ENCODE assay signal across 2 cellular contexts in the genomic region with DNA sequence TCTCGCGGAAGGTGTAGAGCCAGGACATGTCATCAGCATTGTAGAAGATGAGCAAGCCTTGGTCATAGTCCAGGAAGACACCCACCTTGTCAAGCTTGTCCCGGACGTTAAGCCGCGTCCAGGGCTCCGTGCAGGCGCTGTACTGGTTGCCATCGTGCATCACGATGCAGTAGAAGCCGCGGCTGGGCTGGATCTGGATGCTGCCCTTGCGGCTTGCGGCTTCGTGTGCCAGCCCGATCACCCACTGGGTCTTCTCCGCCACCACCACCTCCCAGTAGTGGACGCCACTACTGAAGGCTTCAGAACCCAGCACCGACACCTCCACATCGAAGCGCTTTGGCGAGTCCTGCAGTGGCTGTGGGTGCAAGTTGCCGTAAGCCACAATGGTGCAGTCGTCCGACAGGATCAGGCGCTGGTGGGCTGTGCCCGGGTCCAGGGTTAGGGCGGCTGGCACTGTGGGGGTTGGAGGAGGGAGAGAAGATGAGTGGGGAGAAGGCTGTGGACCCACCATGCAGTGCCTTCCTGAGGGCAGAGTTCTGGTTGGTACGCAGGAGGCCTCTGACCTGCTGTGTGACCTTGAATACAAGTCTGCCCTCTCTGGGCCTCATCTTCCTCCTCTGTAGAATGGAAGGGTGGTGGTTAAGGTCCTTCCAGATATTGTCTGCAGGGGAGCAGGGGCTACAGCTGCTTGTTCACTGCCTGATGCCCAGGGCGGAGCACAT.
A peak's percentile ranks its signal among the peaks of the same experiment; 100 is the strongest.
TF ChIP-seq lines count a peak whose summit lies in the region.

No MANE protein-coding gene starts in this region.

TF ChIP-seq in HepG2, 621 proteins besides CTCF, POLR2A, EP300 and RAD21 (continues in another document):
- TF ChIP-seq, protein P1, sequence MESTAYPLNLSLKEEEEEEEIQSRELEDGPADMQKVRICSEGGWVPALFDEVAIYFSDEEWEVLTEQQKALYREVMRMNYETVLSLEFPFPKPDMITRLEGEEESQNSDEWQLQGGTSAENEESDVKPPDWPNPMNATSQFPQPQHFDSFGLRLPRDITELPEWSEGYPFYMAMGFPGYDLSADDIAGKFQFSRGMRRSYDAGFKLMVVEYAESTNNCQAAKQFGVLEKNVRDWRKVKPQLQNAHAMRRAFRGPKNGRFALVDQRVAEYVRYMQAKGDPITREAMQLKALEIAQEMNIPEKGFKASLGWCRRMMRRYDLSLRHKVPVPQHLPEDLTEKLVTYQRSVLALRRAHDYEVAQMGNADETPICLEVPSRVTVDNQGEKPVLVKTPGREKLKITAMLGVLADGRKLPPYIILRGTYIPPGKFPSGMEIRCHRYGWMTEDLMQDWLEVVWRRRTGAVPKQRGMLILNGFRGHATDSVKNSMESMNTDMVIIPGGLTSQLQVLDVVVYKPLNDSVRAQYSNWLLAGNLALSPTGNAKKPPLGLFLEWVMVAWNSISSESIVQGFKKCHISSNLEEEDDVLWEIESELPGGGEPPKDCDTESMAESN (CRISPR knock-in tag; conservative IDR thresholded peaks at IDR 0.05), result no peak
- TF ChIP-seq, protein P2, sequence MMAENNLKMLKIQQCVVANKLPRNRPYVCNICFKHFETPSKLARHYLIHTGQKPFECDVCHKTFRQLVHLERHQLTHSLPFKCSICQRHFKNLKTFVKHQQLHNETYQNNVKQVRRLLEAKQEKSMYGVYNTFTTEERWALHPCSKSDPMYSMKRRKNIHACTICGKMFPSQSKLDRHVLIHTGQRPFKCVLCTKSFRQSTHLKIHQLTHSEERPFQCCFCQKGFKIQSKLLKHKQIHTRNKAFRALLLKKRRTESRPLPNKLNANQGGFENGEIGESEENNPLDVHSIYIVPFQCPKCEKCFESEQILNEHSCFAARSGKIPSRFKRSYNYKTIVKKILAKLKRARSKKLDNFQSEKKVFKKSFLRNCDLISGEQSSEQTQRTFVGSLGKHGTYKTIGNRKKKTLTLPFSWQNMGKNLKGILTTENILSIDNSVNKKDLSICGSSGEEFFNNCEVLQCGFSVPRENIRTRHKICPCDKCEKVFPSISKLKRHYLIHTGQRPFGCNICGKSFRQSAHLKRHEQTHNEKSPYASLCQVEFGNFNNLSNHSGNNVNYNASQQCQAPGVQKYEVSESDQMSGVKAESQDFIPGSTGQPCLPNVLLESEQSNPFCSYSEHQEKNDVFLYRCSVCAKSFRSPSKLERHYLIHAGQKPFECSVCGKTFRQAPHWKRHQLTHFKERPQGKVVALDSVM (CRISPR knock-in tag; IDR thresholded peaks at IDR 0.05), result no peak
- 0 out of 2 replicates have a peak, but pooled peaks have one; percentile 12 for TF ChIP-seq ZMYM3 (CRISPR knock-in tag; IDR thresholded peaks at IDR 0.05)
- peak; percentile 92 for TF ChIP-seq ZNF768 (CRISPR knock-in tag; IDR thresholded peaks at IDR 0.05)
- TF ChIP-seq, protein P3, sequence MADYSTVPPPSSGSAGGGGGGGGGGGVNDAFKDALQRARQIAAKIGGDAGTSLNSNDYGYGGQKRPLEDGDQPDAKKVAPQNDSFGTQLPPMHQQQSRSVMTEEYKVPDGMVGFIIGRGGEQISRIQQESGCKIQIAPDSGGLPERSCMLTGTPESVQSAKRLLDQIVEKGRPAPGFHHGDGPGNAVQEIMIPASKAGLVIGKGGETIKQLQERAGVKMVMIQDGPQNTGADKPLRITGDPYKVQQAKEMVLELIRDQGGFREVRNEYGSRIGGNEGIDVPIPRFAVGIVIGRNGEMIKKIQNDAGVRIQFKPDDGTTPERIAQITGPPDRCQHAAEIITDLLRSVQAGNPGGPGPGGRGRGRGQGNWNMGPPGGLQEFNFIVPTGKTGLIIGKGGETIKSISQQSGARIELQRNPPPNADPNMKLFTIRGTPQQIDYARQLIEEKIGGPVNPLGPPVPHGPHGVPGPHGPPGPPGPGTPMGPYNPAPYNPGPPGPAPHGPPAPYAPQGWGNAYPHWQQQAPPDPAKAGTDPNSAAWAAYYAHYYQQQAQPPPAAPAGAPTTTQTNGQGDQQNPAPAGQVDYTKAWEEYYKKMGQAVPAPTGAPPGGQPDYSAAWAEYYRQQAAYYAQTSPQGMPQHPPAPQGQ (CRISPR knock-in tag; IDR thresholded peaks at IDR 0.05; ENCODE audit: borderline replicate concordance), result no peak
- no peak for TF ChIP-seq TGIF2 (CRISPR knock-in tag; IDR thresholded peaks at IDR 0.05)
- TF ChIP-seq, protein P4, sequence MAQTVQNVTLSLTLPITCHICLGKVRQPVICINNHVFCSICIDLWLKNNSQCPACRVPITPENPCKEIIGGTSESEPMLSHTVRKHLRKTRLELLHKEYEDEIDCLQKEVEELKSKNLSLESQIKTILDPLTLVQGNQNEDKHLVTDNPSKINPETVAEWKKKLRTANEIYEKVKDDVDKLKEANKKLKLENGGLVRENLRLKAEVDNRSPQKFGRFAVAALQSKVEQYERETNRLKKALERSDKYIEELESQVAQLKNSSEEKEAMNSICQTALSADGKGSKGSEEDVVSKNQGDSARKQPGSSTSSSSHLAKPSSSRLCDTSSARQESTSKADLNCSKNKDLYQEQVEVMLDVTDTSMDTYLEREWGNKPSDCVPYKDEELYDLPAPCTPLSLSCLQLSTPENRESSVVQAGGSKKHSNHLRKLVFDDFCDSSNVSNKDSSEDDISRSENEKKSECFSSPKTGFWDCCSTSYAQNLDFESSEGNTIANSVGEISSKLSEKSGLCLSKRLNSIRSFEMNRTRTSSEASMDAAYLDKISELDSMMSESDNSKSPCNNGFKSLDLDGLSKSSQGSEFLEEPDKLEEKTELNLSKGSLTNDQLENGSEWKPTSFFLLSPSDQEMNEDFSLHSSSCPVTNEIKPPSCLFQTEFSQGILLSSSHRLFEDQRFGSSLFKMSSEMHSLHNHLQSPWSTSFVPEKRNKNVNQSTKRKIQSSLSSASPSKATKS (CRISPR knock-in tag; IDR thresholded peaks at IDR 0.05), result no peak
- TF ChIP-seq, protein P5, sequence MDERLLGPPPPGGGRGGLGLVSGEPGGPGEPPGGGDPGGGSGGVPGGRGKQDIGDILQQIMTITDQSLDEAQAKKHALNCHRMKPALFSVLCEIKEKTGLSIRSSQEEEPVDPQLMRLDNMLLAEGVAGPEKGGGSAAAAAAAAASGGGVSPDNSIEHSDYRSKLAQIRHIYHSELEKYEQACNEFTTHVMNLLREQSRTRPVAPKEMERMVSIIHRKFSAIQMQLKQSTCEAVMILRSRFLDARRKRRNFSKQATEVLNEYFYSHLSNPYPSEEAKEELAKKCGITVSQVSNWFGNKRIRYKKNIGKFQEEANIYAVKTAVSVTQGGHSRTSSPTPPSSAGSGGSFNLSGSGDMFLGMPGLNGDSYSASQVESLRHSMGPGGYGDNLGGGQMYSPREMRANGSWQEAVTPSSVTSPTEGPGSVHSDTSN (CRISPR knock-in tag; IDR thresholded peaks at IDR 0.05), result no peak
- TF ChIP-seq NCOA5 (CRISPR knock-in tag; IDR thresholded peaks at IDR 0.05), result no peak
- TF ChIP-seq ZNF781 (CRISPR knock-in tag; IDR thresholded peaks at IDR 0.05; ENCODE audit: borderline replicate concordance, not compliant biosample characterization), result no peak
- TF ChIP-seq, protein P6, sequence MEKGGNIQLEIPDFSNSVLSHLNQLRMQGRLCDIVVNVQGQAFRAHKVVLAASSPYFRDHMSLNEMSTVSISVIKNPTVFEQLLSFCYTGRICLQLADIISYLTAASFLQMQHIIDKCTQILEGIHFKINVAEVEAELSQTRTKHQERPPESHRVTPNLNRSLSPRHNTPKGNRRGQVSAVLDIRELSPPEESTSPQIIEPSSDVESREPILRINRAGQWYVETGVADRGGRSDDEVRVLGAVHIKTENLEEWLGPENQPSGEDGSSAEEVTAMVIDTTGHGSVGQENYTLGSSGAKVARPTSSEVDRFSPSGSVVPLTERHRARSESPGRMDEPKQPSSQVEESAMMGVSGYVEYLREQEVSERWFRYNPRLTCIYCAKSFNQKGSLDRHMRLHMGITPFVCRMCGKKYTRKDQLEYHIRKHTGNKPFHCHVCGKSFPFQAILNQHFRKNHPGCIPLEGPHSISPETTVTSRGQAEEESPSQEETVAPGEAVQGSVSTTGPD (CRISPR knock-in tag; IDR thresholded peaks at IDR 0.05), result no peak
- no peak for TF ChIP-seq HOXA3 (CRISPR knock-in tag; IDR thresholded peaks at IDR 0.05)
- TF ChIP-seq ZMYM4 (CRISPR knock-in tag; IDR thresholded peaks at IDR 0.05), result no peak
- no peak for TF ChIP-seq ZBTB3 (CRISPR knock-in tag; IDR thresholded peaks at IDR 0.05; ENCODE audit: borderline replicate concordance, low read depth)

TF ChIP-seq in H1, 55 proteins besides CTCF, POLR2A, EP300 and RAD21:
- TF ChIP-seq GABPA (IDR thresholded peaks at IDR 0.05; ENCODE audit: borderline replicate concordance, insufficient read depth, low read length), result no peak
- TF ChIP-seq KDM1A (IDR thresholded peaks at IDR 0.05; ENCODE audit: borderline replicate concordance, low read length), result peak; percentile 85; the same call in 1 of the 2 replicates
